Comparison of ENCODE assay signal across 1 cellular context in genomic region chr10:21501731-21502370, GRCh38.
A peak's percentile ranks its signal among the peaks of the same experiment; 100 is the strongest.
TF ChIP-seq lines count a peak whose summit lies in the region.

No MANE protein-coding gene starts in this region.

TF ChIP-seq in WTC11, 78 proteins besides CTCF, POLR2A, EP300 and RAD21:
- TF ChIP-seq ZNF423 (CRISPR knock-in tag; IDR thresholded peaks at IDR 0.05) (peak; percentile 35; the same call in 1 of the 2 replicates), EMX1 (CRISPR knock-in tag; IDR thresholded peaks at IDR 0.05) (no peak), SP1 (CRISPR knock-in tag; conservative IDR thresholded peaks at IDR 0.05) (no peak), IRF2 (CRISPR knock-in tag; IDR thresholded peaks at IDR 0.05; ENCODE audit: borderline replicate concordance, low read depth) (no peak), OVOL2 (CRISPR knock-in tag; IDR thresholded peaks at IDR 0.05; ENCODE audit: borderline replicate concordance) (no peak), NR3C1 (CRISPR knock-in tag; conservative IDR thresholded peaks at IDR 0.05; ENCODE audit: low read depth) (no peak), ZNF138 (CRISPR knock-in tag; conservative IDR thresholded peaks at IDR 0.05) (no peak)
